In genomic region chr1:85576642-85577420, GRCh38 we compare ENCODE assay signal across 8 cellular contexts. TPM values are rescaled to one million over a fixed set of nuclear protein-coding genes. Genes with fewer than 3 reads are reported as not detected.
DNase-seq lines count a peak whose midpoint lies in the region; ATAC-seq and TF ChIP-seq lines count a peak whose summit lies in the region.

No MANE protein-coding gene starts in this region.

- TF ChIP-seq EP300 in esophagus muscularis mucosa (IDR thresholded peaks at IDR 0.05), result no peak
- peak in 1 of 2 donors; percentile 78 for TF ChIP-seq EP300 in tibial nerve (IDR thresholded peaks at IDR 0.05)

- TF ChIP-seq POLR2A in esophagus muscularis mucosa (IDR thresholded peaks at IDR 0.05; ENCODE audit: low read depth) (peak; percentile 93), tibial nerve (IDR thresholded peaks at IDR 0.05) (peak; percentile 69 to 87)

- peaks cover 62% of the 10 kb centered on the region for H3K27me3 Mint-ChIP-seq in activated B cell treated with CpG ODN at 0.5 μM for 24 hours

- H3K4me3 Mint-ChIP-seq in activated B cell treated with CpG ODN at 0.5 μM for 24 hours, result peak overlapping the region; percentile 74

- H3K9me3 ChIP-seq in HEK293 (ENCODE audit: control insufficient read depth, insufficient read depth, low read depth, low read length) (no peaks in the 10 kb centered on the region), MG63 (no peaks in the 10 kb centered on the region; the same call in 1 of the 2 replicates), esophagus muscularis mucosa (no peaks in the 10 kb centered on the region), muscle layer of colon (ENCODE audit: low read length) (no peaks in the 10 kb centered on the region), tibial nerve (no peaks in the 10 kb centered on the region)

- H3K36me3 ChIP-seq in HEK293 (ENCODE audit: control insufficient read depth in 2 of 2, insufficient read depth in 1 of 2, low read length in 2 of 2), result peaks cover 0 to under 1% of the 10 kb centered on the region in 2 experiments; a peak in 1 of 3 replicates
- H3K36me3 ChIP-seq in MG63, result peaks cover 53% of the 10 kb centered on the region
- H3K36me3 ChIP-seq in esophagus muscularis mucosa, result peaks cover 0 to 7% (median under 1%) of the 10 kb centered on the region in 4 donors
- no peaks in the 10 kb centered on the region for H3K36me3 ChIP-seq in muscle layer of colon (ENCODE audit: insufficient read depth, low read length)
- H3K36me3 ChIP-seq in tibial nerve, result no peaks in the 10 kb centered on the region

- intact Hi-C loops in activated B cell treated with CpG ODN at 0.5 μM for 24 hours (cut with micrococcal nuclease) (loop anchor here (5.0 to 10.0 kb wide), 2 partner anchors 110 to 372 kb away; partner anchors contain the start of genes DDAH1 and SYDE2), esophagus muscularis mucosa (cut with DNase I) (no loop called here)

- H3K9me3 Mint-ChIP-seq in activated B cell treated with CpG ODN at 0.5 μM for 24 hours, result no peaks in the 10 kb centered on the region

- peak overlapping the region; percentile 97 for H3K9ac ChIP-seq in muscle layer of colon (ENCODE audit: low read length)

- H3K36me3 Mint-ChIP-seq in activated B cell treated with CpG ODN at 0.5 μM for 24 hours (ENCODE audit: low read depth), result no peaks in the 10 kb centered on the region

- no peaks in the 10 kb centered on the region for H3K27me3 ChIP-seq in MG63
- peaks cover 0 to 4% (median 0%) of the 10 kb centered on the region in 4 donors for H3K27me3 ChIP-seq in esophagus muscularis mucosa
- H3K27me3 ChIP-seq in muscle layer of colon (ENCODE audit: control insufficient read depth in 1 of 2, insufficient read depth in 2 of 2, low read length in 2 of 2), result no peaks in the 10 kb centered on the region
- no peaks in the 10 kb centered on the region for H3K27me3 ChIP-seq in tibial nerve

- no peak overlapping the region for H3K27ac Mint-ChIP-seq in activated B cell treated with CpG ODN at 0.5 μM for 24 hours

- H3K27ac ChIP-seq in HEK293 (ENCODE audit: extremely low read depth, low read depth, low read length) (peak overlapping the region; percentile 91), esophagus muscularis mucosa (replicated peaks in 1 of 4) (peak overlapping the region; percentile 99 to 100 (median 99)), muscle layer of colon (ENCODE audit: low read depth, low read length) (peak overlapping the region; percentile 96), tibial nerve (peak overlapping the region; percentile 84 to 100 (median 96))

- TF ChIP-seq CTCF in HEK293 (tag by site-specific recombination; IDR thresholded peaks at IDR 0.05) (peak; percentile 81), activated B cell treated with CpG ODN at 0.5 μM for 24 hours (IDR thresholded peaks at IDR 0.05) (no peak), esophagus muscularis mucosa (IDR thresholded peaks at IDR 0.05) (peak; percentile 72 to 87 (median 72)), tibial nerve (IDR thresholded peaks at IDR 0.05) (peak; percentile 72 to 98 (median 91))

- H3K4me3 ChIP-seq in HEK293 (ENCODE audit: low read depth, low read length) (peak overlapping the region; percentile 83), MG63 (peak overlapping the region; percentile 74), esophagus muscularis mucosa (peak overlapping the region; percentile 70 to 91 (median 86)), muscle layer of colon (ENCODE audit: low read depth in 1 of 2, low read length in 2 of 2) (peak overlapping the region; percentile 86 to 92), tibial nerve (peak overlapping the region; percentile 43 to 79 (median 65))

- POLR2A ChIA-PET in HEK293 (lab: Yijun Ruan, JAX), result interaction anchor here (0.6 to 1.3 kb wide), 11 partner anchors 8 to 669 kb away, joined by 3 to 6 read pairs (median 4); partner anchors contain the start of genes BCL10 and DDAH1
- POLR2A ChIA-PET in activated B cell treated with CpG ODN at 0.5 μM for 24 hours (lab: Charles Lee), result interaction anchor here (0.6 kb wide), 1 partner anchor 12 kb away, joined by 3 read pairs; no protein-coding TSS in a partner anchor

- 0% methylated on average over 3 of the region's 90 CpGs for WGBS in esophagus muscularis mucosa
- WGBS in tibial nerve, 2 donors, result 1 to 2% methylated on average over 28 to 50 of the region's 90 CpGs

- peak; percentile 77 for ATAC-seq in activated B cell treated with CpG ODN at 0.5 μM for 24 hours (ENCODE audit: low read depth)

- DNase-seq in 8988T (peak; percentile 59), GM04504 (ENCODE audit: low read depth) (peak; percentile 77), MG63 (peak; percentile 95), activated B cell treated with CpG ODN at 0.5 μM for 24 hours (peak; percentile 42), esophagus muscularis mucosa (ENCODE audit: extremely low spot score) (peak; percentile 96), tibial nerve (ENCODE audit: low spot score in 2 of 2) (peak; percentile 81 to 82)

- peaks cover 7% of the 10 kb centered on the region for H3K4me1 ChIP-seq in HEK293 (ENCODE audit: control insufficient read depth, insufficient read depth, low read length)
- H3K4me1 ChIP-seq in esophagus muscularis mucosa, result peaks cover 18 to 55% (median 41%) of the 10 kb centered on the region in 4 donors
- peaks cover 31% of the 10 kb centered on the region for H3K4me1 ChIP-seq in muscle layer of colon (ENCODE audit: insufficient read depth, low read length)
- H3K4me1 ChIP-seq in tibial nerve, result peaks cover 0 to 40% (median 11%) of the 10 kb centered on the region in 4 donors

- CTCF ChIA-PET in HEK293 (lab: Yijun Ruan, JAX), result interaction anchor here (0.6 to 0.8 kb wide), 5 partner anchors 24 to 304 kb away, joined by 3 to 6 read pairs (median 4); no protein-coding TSS in a partner anchor
- CTCF ChIA-PET in activated B cell treated with CpG ODN at 0.5 μM for 24 hours (lab: Charles Lee), result no interaction called here

- peaks cover 32% of the 10 kb centered on the region for H3K4me1 Mint-ChIP-seq in activated B cell treated with CpG ODN at 0.5 μM for 24 hours

TF ChIP-seq in HEK293, 187 proteins besides CTCF, POLR2A, EP300 and RAD21 (continues in another document):
- TF ChIP-seq SP2 (tag by site-specific recombination; IDR thresholded peaks at IDR 0.05), result peak; percentile 62
- TF ChIP-seq ZNF354C (tag by site-specific recombination; IDR thresholded peaks at IDR 0.05; ENCODE audit: borderline replicate concordance, low read depth), result no peak
- TF ChIP-seq ZNF335 (tag by site-specific recombination; conservative IDR thresholded peaks at IDR 0.05), result no peak
- TF ChIP-seq ZNF626 (tag by site-specific recombination; IDR thresholded peaks at IDR 0.05), result no peak
- peak; percentile 12; the same call in 1 of the 2 replicates for TF ChIP-seq ZBTB44 (tag by site-specific recombination; IDR thresholded peaks at IDR 0.05)
- TF ChIP-seq ZNF521 (tag by site-specific recombination; IDR thresholded peaks at IDR 0.05), result no peak
- peak; percentile 47; the same call in 1 of the 2 replicates for TF ChIP-seq ZNF391 (tag by site-specific recombination; IDR thresholded peaks at IDR 0.05; ENCODE audit: borderline replicate concordance, low read depth)
- peak; percentile 51; the same call in 1 of the 2 replicates for TF ChIP-seq BCL11A (tag by site-specific recombination; IDR thresholded peaks at IDR 0.05; ENCODE audit: low read depth)
- TF ChIP-seq FEZF1 (tag by site-specific recombination; IDR thresholded peaks at IDR 0.05), result peak; percentile 41; the same call in 1 of the 2 replicates
- no peak; the same call in 1 of the 2 replicates for TF ChIP-seq ZNF324 (tag by site-specific recombination; IDR thresholded peaks at IDR 0.05)
- TF ChIP-seq ZNF341 (tag by site-specific recombination; IDR thresholded peaks at IDR 0.05; ENCODE audit: low read depth), result peak; percentile 88; the same call in 1 of the 2 replicates
- peak; percentile 79 for TF ChIP-seq ZBTB8A (tag by site-specific recombination; IDR thresholded peaks at IDR 0.05)
- no peak for TF ChIP-seq ZNF785 (tag by site-specific recombination; IDR thresholded peaks at IDR 0.05)
- 0 out of 2 replicates have a peak, but pooled peaks have one; percentile 35 for TF ChIP-seq YY1 (tag by site-specific recombination; IDR thresholded peaks at IDR 0.05)
- TF ChIP-seq ZNF837 (tag by site-specific recombination; IDR thresholded peaks at IDR 0.05), result no peak
- TF ChIP-seq ZNF639 (tag by site-specific recombination; IDR thresholded peaks at IDR 0.05), result peak; percentile 12; the same call in 1 of the 2 replicates
- TF ChIP-seq ZNF791 (tag by site-specific recombination; IDR thresholded peaks at IDR 0.05), result no peak; the same call in 1 of the 2 replicates
- TF ChIP-seq WT1 (tag by site-specific recombination; IDR thresholded peaks at IDR 0.05), result peak; percentile 57
- 0 out of 2 replicates have a peak, but pooled peaks have one; percentile 14 for TF ChIP-seq ZNF548 (tag by site-specific recombination; IDR thresholded peaks at IDR 0.05)

RNA-seq across cellular contexts. Expression of gene CCN1, which starts 3.7 kb away (rescaled TPM):
- 171 and 192 TPM in 2 replicates for total RNA-seq in MG63 (2014; rRNA removed; shearing (Covaris generic); ENCODE audit: low replicate concordance)
- total RNA-seq in activated B cell treated with CpG ODN at 0.5 μM for 24 hours, result not detected in 2 replicates
- total RNA-seq in esophagus muscularis mucosa, result 100 to 1,000 TPM in 1 of 4 donors, 10 to 100 TPM in 3; 65.4 to 157 (median 75.9) TPM
- 100 to 1,000 TPM in 2 of 4 donors, 10 to 100 TPM in 2; 63.0 to 273 (median 124) TPM for total RNA-seq in tibial nerve

Comparison
In these comparisons a context has a peak if more than half of its experiments do, and no peak if none do; other contexts are left out.
1. Peak in every context shown above with its lines: DNase-seq, ATAC-seq, H3K4me3 ChIP-seq and H3K27ac ChIP-seq.
2. DNase-seq: peak in every context shown above with its lines; median percentile 96 in esophagus muscularis mucosa; 95 in MG63; 82 in tibial nerve; 77 in GM04504; 59 in 8988T; 42 in activated B cell treated with CpG ODN at 0.5 μM for 24 hours.
3. RNA of gene CCN1, which starts 3.7 kb away (total RNA-seq): 171 to 192 TPM in MG63, 63.0 to 273 TPM in tibial nerve and 65.4 to 157 TPM in esophagus muscularis mucosa; not detected in activated B cell treated with CpG ODN at 0.5 μM for 24 hours; every median in the first group is over 10 times any median in the second.